ENCODE assay signal across 1 cellular context in the genomic region with DNA sequence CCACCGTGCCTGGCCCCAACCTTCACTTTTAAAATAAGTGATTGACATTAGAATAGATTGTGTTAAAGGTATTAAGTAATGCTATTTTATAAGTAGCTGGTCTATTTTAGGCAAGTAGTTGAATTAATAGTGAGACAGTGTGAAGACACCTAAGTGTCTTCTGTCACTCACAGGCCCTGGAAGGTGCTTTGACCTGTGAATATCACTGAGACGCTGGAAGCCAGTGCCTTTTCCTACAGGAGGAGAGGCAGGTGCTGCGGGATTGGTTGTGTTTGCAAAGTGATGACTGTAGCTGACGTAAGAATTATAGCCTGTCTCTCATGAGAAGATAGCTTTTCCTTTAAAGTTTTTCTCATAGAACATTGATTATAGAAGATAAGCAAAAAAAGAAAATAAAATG.
TF ChIP-seq lines count a peak whose summit lies in the region.

No MANE protein-coding gene starts in this region.

TF ChIP-seq in WTC11, 78 proteins besides CTCF, POLR2A, EP300 and RAD21 (continued from another document):
- TF ChIP-seq, protein P1, sequence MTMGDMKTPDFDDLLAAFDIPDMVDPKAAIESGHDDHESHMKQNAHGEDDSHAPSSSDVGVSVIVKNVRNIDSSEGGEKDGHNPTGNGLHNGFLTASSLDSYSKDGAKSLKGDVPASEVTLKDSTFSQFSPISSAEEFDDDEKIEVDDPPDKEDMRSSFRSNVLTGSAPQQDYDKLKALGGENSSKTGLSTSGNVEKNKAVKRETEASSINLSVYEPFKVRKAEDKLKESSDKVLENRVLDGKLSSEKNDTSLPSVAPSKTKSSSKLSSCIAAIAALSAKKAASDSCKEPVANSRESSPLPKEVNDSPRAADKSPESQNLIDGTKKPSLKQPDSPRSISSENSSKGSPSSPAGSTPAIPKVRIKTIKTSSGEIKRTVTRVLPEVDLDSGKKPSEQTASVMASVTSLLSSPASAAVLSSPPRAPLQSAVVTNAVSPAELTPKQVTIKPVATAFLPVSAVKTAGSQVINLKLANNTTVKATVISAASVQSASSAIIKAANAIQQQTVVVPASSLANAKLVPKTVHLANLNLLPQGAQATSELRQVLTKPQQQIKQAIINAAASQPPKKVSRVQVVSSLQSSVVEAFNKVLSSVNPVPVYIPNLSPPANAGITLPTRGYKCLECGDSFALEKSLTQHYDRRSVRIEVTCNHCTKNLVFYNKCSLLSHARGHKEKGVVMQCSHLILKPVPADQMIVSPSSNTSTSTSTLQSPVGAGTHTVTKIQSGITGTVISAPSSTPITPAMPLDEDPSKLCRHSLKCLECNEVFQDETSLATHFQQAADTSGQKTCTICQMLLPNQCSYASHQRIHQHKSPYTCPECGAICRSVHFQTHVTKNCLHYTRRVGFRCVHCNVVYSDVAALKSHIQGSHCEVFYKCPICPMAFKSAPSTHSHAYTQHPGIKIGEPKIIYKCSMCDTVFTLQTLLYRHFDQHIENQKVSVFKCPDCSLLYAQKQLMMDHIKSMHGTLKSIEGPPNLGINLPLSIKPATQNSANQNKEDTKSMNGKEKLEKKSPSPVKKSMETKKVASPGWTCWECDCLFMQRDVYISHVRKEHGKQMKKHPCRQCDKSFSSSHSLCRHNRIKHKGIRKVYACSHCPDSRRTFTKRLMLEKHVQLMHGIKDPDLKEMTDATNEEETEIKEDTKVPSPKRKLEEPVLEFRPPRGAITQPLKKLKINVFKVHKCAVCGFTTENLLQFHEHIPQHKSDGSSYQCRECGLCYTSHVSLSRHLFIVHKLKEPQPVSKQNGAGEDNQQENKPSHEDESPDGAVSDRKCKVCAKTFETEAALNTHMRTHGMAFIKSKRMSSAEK (CRISPR knock-in tag; IDR thresholded peaks at IDR 0.05; ENCODE audit: borderline replicate concordance), result no peak
- TF ChIP-seq, protein P2, sequence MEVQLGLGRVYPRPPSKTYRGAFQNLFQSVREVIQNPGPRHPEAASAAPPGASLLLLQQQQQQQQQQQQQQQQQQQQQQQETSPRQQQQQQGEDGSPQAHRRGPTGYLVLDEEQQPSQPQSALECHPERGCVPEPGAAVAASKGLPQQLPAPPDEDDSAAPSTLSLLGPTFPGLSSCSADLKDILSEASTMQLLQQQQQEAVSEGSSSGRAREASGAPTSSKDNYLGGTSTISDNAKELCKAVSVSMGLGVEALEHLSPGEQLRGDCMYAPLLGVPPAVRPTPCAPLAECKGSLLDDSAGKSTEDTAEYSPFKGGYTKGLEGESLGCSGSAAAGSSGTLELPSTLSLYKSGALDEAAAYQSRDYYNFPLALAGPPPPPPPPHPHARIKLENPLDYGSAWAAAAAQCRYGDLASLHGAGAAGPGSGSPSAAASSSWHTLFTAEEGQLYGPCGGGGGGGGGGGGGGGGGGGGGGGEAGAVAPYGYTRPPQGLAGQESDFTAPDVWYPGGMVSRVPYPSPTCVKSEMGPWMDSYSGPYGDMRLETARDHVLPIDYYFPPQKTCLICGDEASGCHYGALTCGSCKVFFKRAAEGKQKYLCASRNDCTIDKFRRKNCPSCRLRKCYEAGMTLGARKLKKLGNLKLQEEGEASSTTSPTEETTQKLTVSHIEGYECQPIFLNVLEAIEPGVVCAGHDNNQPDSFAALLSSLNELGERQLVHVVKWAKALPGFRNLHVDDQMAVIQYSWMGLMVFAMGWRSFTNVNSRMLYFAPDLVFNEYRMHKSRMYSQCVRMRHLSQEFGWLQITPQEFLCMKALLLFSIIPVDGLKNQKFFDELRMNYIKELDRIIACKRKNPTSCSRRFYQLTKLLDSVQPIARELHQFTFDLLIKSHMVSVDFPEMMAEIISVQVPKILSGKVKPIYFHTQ (CRISPR knock-in tag; IDR thresholded peaks at IDR 0.05), result no peak
